ENCODE assay signal across 22 cellular contexts in genomic region chr14:30550335-30550734, GRCh38. TPM values are rescaled to one million over a fixed set of nuclear protein-coding genes. Genes with fewer than 3 reads are reported as not detected.
DNase-seq lines count a peak whose midpoint lies in the region; ATAC-seq, FAIRE-seq and TF ChIP-seq lines count a peak whose summit lies in the region.
"Had no signal": no experiment of that assay in that cellular context is flagged by ENCODE, and none has a peak within 500 bp of the region (broad histone marks: within the 10 kb centered on the region; RNA-seq: fewer than 3 reads in every experiment).

No MANE protein-coding gene starts in this region.

- H3K4me2 ChIP-seq in astrocyte (ENCODE audit: low read length): peak overlapping the region; percentile 33

- H3K9ac ChIP-seq in astrocyte (ENCODE audit: low read length): no peak overlapping the region

- DNase-seq in AG08396 (ENCODE audit: low spot score) (peak; percentile 61), HFFc6 (peak; percentile 39), astrocyte (ENCODE audit: low read depth) (peak; percentile 79), hepatic stellate cell (ENCODE audit: low spot score) (peak; percentile 13), NCI-H1105 treated with DMSO at 0.1 percent for 48 hours (lab: John Stamatoyannopoulos, UW) (no peak), NCI-H524 treated with DMSO at 0.1 percent for 48 hours (lab: John Stamatoyannopoulos, UW) (no peak), NCI-H2029 treated with DMSO at 0.1 percent for 48 hours (lab: John Stamatoyannopoulos, UW) (no peak)
- DNase-seq in natural killer cell treated with Interleukin-12 subunit alpha and Interleukin-12 subunit beta and Interleukin-15 and Interleukin-18, amount 100 ng/mL, for 72 hours (ENCODE audit: low spot score): no peak
- DNase-seq: activated B cell treated with CpG ODN at 0.5 μM for 24 hours; activated CD4-positive, alpha-beta T cell treated with anti-CD3 and anti-CD28 coated beads, Interleukin-2, amount 50 U/mL, for 48 hours; activated CD8-positive, alpha-beta memory T cell treated with anti-CD3 and anti-CD28 coated beads, Interleukin-2, amount 50 U/mL, for 48 hours; activated effector memory CD4-positive, alpha-beta T cell treated with Interleukin-2 at 50 U/mL for 16 hours; activated naive CD8-positive, alpha-beta T cell treated with anti-CD3 and anti-CD28 coated beads, Interleukin-2, amount 10 ng/mL, durations not matched to agents 7 days and 5 days; brain microvascular endothelial cell; GF-D8; heart left ventricle; NCI-H1092 treated with DMSO at 0.1 percent for 48 hours; NCI-H524 had no signal

- peaks cover 1% of the 10 kb centered on the region; the same call in 1 of the 2 replicates for H3K27me3 Mint-ChIP-seq in HFFc6 (ENCODE audit: insufficient read depth)
- no peaks in the 10 kb centered on the region for H3K27me3 Mint-ChIP-seq in astrocyte (ENCODE audit: low read depth, unreplicated experiment)
- H3K27me3 Mint-ChIP-seq in natural killer cell treated with Interleukin-12 subunit alpha and Interleukin-12 subunit beta and Interleukin-15 and Interleukin-18, amount 100 ng/mL, for 72 hours: peaks cover 29 to 48% of the 10 kb centered on the region in 2 donors

- no peaks in the 10 kb centered on the region for H3K27me3 ChIP-seq in astrocyte (ENCODE audit: insufficient read depth, low read length)
- H3K27me3 ChIP-seq: brain microvascular endothelial cell had no signal

- no peaks in the 10 kb centered on the region for H3K9me3 ChIP-seq in astrocyte (ENCODE audit: insufficient read depth, low read depth, low read length)

- no peaks in the 10 kb centered on the region for H4K20me1 ChIP-seq in astrocyte (ENCODE audit: insufficient read depth, low read length)

- H3K9me3 Mint-ChIP-seq in HFFc6: no peaks in the 10 kb centered on the region
- peaks cover 2% of the 10 kb centered on the region for H3K9me3 Mint-ChIP-seq in astrocyte (ENCODE audit: unreplicated experiment)
- H3K9me3 Mint-ChIP-seq in natural killer cell treated with Interleukin-12 subunit alpha and Interleukin-12 subunit beta and Interleukin-15 and Interleukin-18, amount 100 ng/mL, for 72 hours: no peaks in the 10 kb centered on the region
- H3K9me3 Mint-ChIP-seq: activated B cell treated with CpG ODN at 0.5 μM for 24 hours; activated naive CD8-positive, alpha-beta T cell treated with anti-CD3 and anti-CD28 coated beads, Interleukin-2, amount 10 ng/mL, durations not matched to agents 7 days and 5 days had no signal

- peaks cover 29% of the 10 kb centered on the region for H3K4me1 ChIP-seq in astrocyte (ENCODE audit: insufficient read depth, low read length)
- H3K4me1 ChIP-seq: heart left ventricle had no signal

- no peak overlapping the region for H2AFZ ChIP-seq in astrocyte (ENCODE audit: low read depth, low read length)

- no peaks in the 10 kb centered on the region for H3K36me3 ChIP-seq in astrocyte (ENCODE audit: insufficient read depth, low read length)
- H3K36me3 ChIP-seq: brain microvascular endothelial cell, heart left ventricle had no signal

- no peak overlapping the region; the same call in 1 of the 2 replicates for H3K4me3 Mint-ChIP-seq in HFFc6
- H3K4me3 Mint-ChIP-seq in astrocyte (ENCODE audit: unreplicated experiment): no peak overlapping the region
- H3K4me3 Mint-ChIP-seq in natural killer cell treated with Interleukin-12 subunit alpha and Interleukin-12 subunit beta and Interleukin-15 and Interleukin-18, amount 100 ng/mL, for 72 hours: no peak overlapping the region
- H3K4me3 Mint-ChIP-seq: activated B cell treated with CpG ODN at 0.5 μM for 24 hours; activated naive CD8-positive, alpha-beta T cell treated with anti-CD3 and anti-CD28 coated beads, Interleukin-2, amount 10 ng/mL, durations not matched to agents 7 days and 5 days; CD14-positive monocyte; neural crest cell had no signal

- H3K79me2 ChIP-seq in astrocyte (ENCODE audit: insufficient read depth, low read length): no peaks in the 10 kb centered on the region

- TF ChIP-seq CTCF in HFFc6 (IDR thresholded peaks at IDR 0.05): no peak
- no peak for TF ChIP-seq CTCF in astrocyte (IDR thresholded peaks at IDR 0.05; ENCODE audit: insufficient read depth, low read depth, low read length)

- peaks cover 44% of the 10 kb centered on the region for H3K4me1 Mint-ChIP-seq in HFFc6 (ENCODE audit: low read depth)
- H3K4me1 Mint-ChIP-seq in astrocyte (ENCODE audit: low read depth, unreplicated experiment): peaks cover 27% of the 10 kb centered on the region
- no peaks in the 10 kb centered on the region for H3K4me1 Mint-ChIP-seq in natural killer cell treated with Interleukin-12 subunit alpha and Interleukin-12 subunit beta and Interleukin-15 and Interleukin-18, amount 100 ng/mL, for 72 hours (ENCODE audit: low read depth in 2 of 2)

- H3K36me3 Mint-ChIP-seq in HFFc6 (ENCODE audit: low read depth) (peaks cover 4% of the 10 kb centered on the region), astrocyte (ENCODE audit: low read depth, unreplicated experiment) (no peaks in the 10 kb centered on the region)
- H3K36me3 Mint-ChIP-seq in natural killer cell treated with Interleukin-12 subunit alpha and Interleukin-12 subunit beta and Interleukin-15 and Interleukin-18, amount 100 ng/mL, for 72 hours: peaks cover 5% of the 10 kb centered on the region
- H3K36me3 Mint-ChIP-seq: activated naive CD8-positive, alpha-beta T cell treated with anti-CD3 and anti-CD28 coated beads, Interleukin-2, amount 10 ng/mL, durations not matched to agents 7 days and 5 days; CD14-positive monocyte had no signal

- no peak overlapping the region for H3K4me3 ChIP-seq in astrocyte (ENCODE audit: insufficient read depth, low read depth, low read length)
- H3K4me3 ChIP-seq: coronary artery, heart left ventricle had no signal

- FAIRE-seq in astrocyte (lab: Jason Lieb, UNC): peak; percentile 59

- no peak for ATAC-seq in natural killer cell treated with Interleukin-12 subunit alpha and Interleukin-12 subunit beta and Interleukin-15 and Interleukin-18, amount 100 ng/mL, for 72 hours
- ATAC-seq: heart left ventricle, Right ventricle myocardium inferior had no signal

- H3K27ac ChIP-seq in astrocyte (ENCODE audit: low read depth, low read length): no peak overlapping the region
- H3K27ac ChIP-seq: brain microvascular endothelial cell, coronary artery, heart left ventricle had no signal

- H3K27ac Mint-ChIP-seq in HFFc6 (no peak overlapping the region; the same call in 1 of the 2 replicates), astrocyte (ENCODE audit: unreplicated experiment) (no peak overlapping the region)
- H3K27ac Mint-ChIP-seq in natural killer cell treated with Interleukin-12 subunit alpha and Interleukin-12 subunit beta and Interleukin-15 and Interleukin-18, amount 100 ng/mL, for 72 hours: no peak overlapping the region
- H3K27ac Mint-ChIP-seq: activated B cell treated with CpG ODN at 0.5 μM for 24 hours; activated naive CD8-positive, alpha-beta T cell treated with anti-CD3 and anti-CD28 coated beads, Interleukin-2, amount 10 ng/mL, durations not matched to agents 7 days and 5 days; CD14-positive monocyte had no signal

RNA-seq across cellular contexts. Expression of gene G2E3, which starts 8.6 kb away (rescaled TPM):
- total RNA-seq in HFFc6 (2021; fragmentation: NEBNext Ultra II Directional; extraction: Animal tissue kit (Norgen Biotek cat#: 25700)): 10 to 100 TPM; 26.1 to 34.7 (median 27.3) TPM
- 22.4 and 22.8 TPM in 2 replicates for total RNA-seq in astrocyte
- total RNA-seq in natural killer cell treated with Interleukin-12 subunit alpha and Interleukin-12 subunit beta and Interleukin-15 and Interleukin-18, amount 100 ng/mL, for 72 hours: 10 to 100 TPM; 25.4 to 30.3 TPM

Comparison
In these comparisons a context has a peak if more than half of its experiments do, and no peak if none do; other contexts are left out.
1. DNase-seq: peak in AG08396 (single experiment), HFFc6 (single experiment), astrocyte (single experiment) and hepatic stellate cell (single experiment); none in NCI-H1105 treated with DMSO at 0.1 percent for 48 hours (single experiment), NCI-H524 treated with DMSO at 0.1 percent for 48 hours (single experiment), NCI-H2029 treated with DMSO at 0.1 percent for 48 hours (single experiment) and natural killer cell treated with Interleukin-12 subunit alpha and Interleukin-12 subunit beta and Interleukin-15 and Interleukin-18, amount 100 ng/mL, for 72 hours (single experiment).